Comparison of ENCODE assay signal across 10 cellular contexts in genomic region chr7:102589857-102590256, GRCh38. TPM values are rescaled to one million over a fixed set of nuclear protein-coding genes. Genes with fewer than 3 reads are reported as not detected.
DNase-seq lines count a peak whose midpoint lies in the region; ATAC-seq and TF ChIP-seq lines count a peak whose summit lies in the region.
"Not testable (repeated sequence)": the region's sequence is repeated elsewhere in the genome, so short reads cannot be mapped to it uniquely, and the experiment has no call there.
"Had no signal": no experiment of that assay in that cellular context is flagged by ENCODE, and none has a peak within 500 bp of the region (broad histone marks: within the 10 kb centered on the region; RNA-seq: fewer than 3 reads in every experiment).

No MANE protein-coding gene starts in this region.

- intact Hi-C loops in body of pancreas (cut with DNase I), result not testable (repeated sequence)

- WGBS in body of pancreas, 2 donors, result no CpG with 5 or more reads among the region's 9 CpGs

- not testable (repeated sequence) for H3K9me3 ChIP-seq in body of pancreas

- not testable (repeated sequence) for DNase-seq in body of pancreas; memory B cell (ENCODE audit: low spot score in 2 of 2)

- H3K4me1 Mint-ChIP-seq in memory B cell, result not testable (repeated sequence)

- not testable (repeated sequence) for H3K27me3 ChIP-seq in body of pancreas

- peak; percentile 50 for ATAC-seq in GM18868 (IDR thresholded peaks at IDR 0.05; ENCODE audit: unreplicated experiment)
- ATAC-seq in GM21390 (IDR thresholded peaks at IDR 0.05; ENCODE audit: unreplicated experiment), result peak; percentile 44
- ATAC-seq in HG02642 (IDR thresholded peaks at IDR 0.05; ENCODE audit: poor library complexity, unreplicated experiment), result peak; percentile 58
- peak; percentile 50 for ATAC-seq in HG03159 (IDR thresholded peaks at IDR 0.05; ENCODE audit: unreplicated experiment)
- peak; percentile 92 for ATAC-seq in SK-N-SH treated with all-trans-retinoic acid at 6 μM for 48 hours
- ATAC-seq in body of pancreas, result peak; percentile 58
- peak; percentile 39 for ATAC-seq in memory B cell (ENCODE audit: low read depth)

- not testable (repeated sequence) for H3K4me3 Mint-ChIP-seq in memory B cell

- H3K27me3 Mint-ChIP-seq in memory B cell, result not testable (repeated sequence)

- H3K27ac Mint-ChIP-seq in memory B cell, result not testable (repeated sequence)

- H3K27ac ChIP-seq in body of pancreas, result not testable (repeated sequence)

- H3K9me3 Mint-ChIP-seq in memory B cell, result not testable (repeated sequence)

- not testable (repeated sequence) for TF ChIP-seq CTCF in body of pancreas (IDR thresholded peaks at IDR 0.05)

- not testable (repeated sequence) for H3K36me3 ChIP-seq in body of pancreas (replicated peaks in 1 of 2; ENCODE audit: insufficient read depth in 1 of 2, low read depth in 2 of 2)

- not testable (repeated sequence) for H3K4me1 ChIP-seq in body of pancreas

- not testable (repeated sequence) for H3K4me3 ChIP-seq in body of pancreas

- not testable (repeated sequence) for TF ChIP-seq POLR2A in body of pancreas (IDR thresholded peaks at IDR 0.05)

- not testable (repeated sequence) for H3K36me3 Mint-ChIP-seq in memory B cell

RNA-seq across cellular contexts. Expression of gene POLR2J3, which starts 17.5 kb away (rescaled TPM):
- 10 to 100 TPM; 25.1 to 26.7 TPM for total RNA-seq in body of pancreas

RNA-seq across cellular contexts. Expression of gene RASA4, which starts 26.7 kb away (rescaled TPM):
- 10 to 100 TPM; 16.8 to 34.2 TPM for total RNA-seq in body of pancreas

RNA-seq across cellular contexts. Expression of gene SPDYE2, which starts 38.8 kb away (rescaled TPM):
- total RNA-seq in body of pancreas, result not detected
- total RNA-seq: activated naive CD4-positive, alpha-beta T cell treated with anti-CD3 and anti-CD28 coated beads for 36 hours; G401; Peyer's patch had no signal

RNA-seq across cellular contexts. Expression of gene UPK3BL2, which starts 46.4 kb away (rescaled TPM):
- total RNA-seq in body of pancreas, result 10 to 100 TPM in 1 of 2 donors, 1 to 10 TPM in 1; 7.5 to 20.4 TPM
- total RNA-seq: G401 had no signal

RNA-seq across cellular contexts. Expression of gene UPK3BL1, which starts 52.7 kb away (rescaled TPM):
- 10 to 100 TPM; 11.7 to 36.6 TPM for total RNA-seq in body of pancreas

Comparison
In these comparisons a context has a peak if more than half of its experiments do, and no peak if none do; other contexts are left out.
1. ATAC-seq: peak in every context shown above with its lines; median percentile 92 in SK-N-SH treated with all-trans-retinoic acid at 6 μM for 48 hours; 58 in HG02642; 58 in body of pancreas; 50 in GM18868; 50 in HG03159; 44 in GM21390; 39 in memory B cell.